20 cellular contexts compared by ENCODE assay signal in genomic region chr20:40865095-40865494, GRCh38.
A peak's percentile ranks its signal among the peaks of the same experiment; 100 is the strongest.
DNase-seq lines count a peak whose midpoint lies in the region; ATAC-seq and TF ChIP-seq lines count a peak whose summit lies in the region.
"Had no signal": no experiment of that assay in that cellular context is flagged by ENCODE, and none has a peak within 500 bp of the region (broad histone marks: within the 10 kb centered on the region; RNA-seq: fewer than 3 reads in every experiment).

No MANE protein-coding gene starts in this region.

- no peak overlapping the region for H3K27ac ChIP-seq in neuronal stem cell (replicated peaks; ENCODE audit: low read length)
- H3K27ac ChIP-seq in smooth muscle cell (ENCODE audit: low read depth) = no peak overlapping the region
- H3K27ac ChIP-seq: PC-9, SJSA1 had no signal

- peak; percentile 69 for DNase-seq in EH (ENCODE audit: low read depth)
- peak; percentile 66 for DNase-seq in RPMI7951 (ENCODE audit: low read depth)
- DNase-seq in left cardiac atrium = peak; percentile 48
- no peak for DNase-seq in neuronal stem cell (ENCODE audit: low spot score)
- no peak for DNase-seq in smooth muscle cell (lab: John Stamatoyannopoulos, UW; ENCODE audit: unreplicated experiment)
- DNase-seq in activated naive CD4-positive, alpha-beta T cell treated with anti-CD3 and anti-CD28 coated beads, Interleukin-2, amount 50 U/mL, for 72 hours (ENCODE audit: low spot score in 2 of 2) = no peak
- DNase-seq: BE2C, DMS53, EL, GF-D8, Karpas-422, NCI-H1417, NCI-H187, NCI-H2107, NCI-H446 treated with DMSO at 0.1 percent for 48 hours, NCI-H69, PC-9 had no signal

- intact Hi-C loops in left cardiac atrium (cut with DNase I) = no loop called here

- no peak overlapping the region for H3K4me3 ChIP-seq in neuronal stem cell (ENCODE audit: low read length in 2 of 2)
- no peak overlapping the region for H3K4me3 ChIP-seq in smooth muscle cell
- H3K4me3 ChIP-seq: PC-9, SJSA1 had no signal

- H3K27ac Mint-ChIP-seq in activated naive CD4-positive, alpha-beta T cell treated with anti-CD3 and anti-CD28 coated beads, Interleukin-2, amount 50 U/mL, for 72 hours = no peak overlapping the region

- no peak overlapping the region for H2BK5ac ChIP-seq in neuronal stem cell (ENCODE audit: low read length)

- no peak overlapping the region for H4K91ac ChIP-seq in neuronal stem cell (ENCODE audit: low read depth, low read length, poor library complexity)

- H4K8ac ChIP-seq in neuronal stem cell (ENCODE audit: low read depth, low read length) = no peak overlapping the region

- H3F3A ChIP-seq in smooth muscle cell (ENCODE audit: low read depth) = no peaks in the 10 kb centered on the region

- no peak overlapping the region for H3K14ac ChIP-seq in neuronal stem cell (ENCODE audit: low read length)

- ATAC-seq in left cardiac atrium (peak in 1 of 2 donors; percentile 45), HG03039 (IDR thresholded peaks at IDR 0.05; ENCODE audit: unreplicated experiment) (no peak), HG02588 (IDR thresholded peaks at IDR 0.05; ENCODE audit: unreplicated experiment) (no peak)
- ATAC-seq in activated naive CD4-positive, alpha-beta T cell treated with anti-CD3 and anti-CD28 coated beads, Interleukin-2, amount 50 U/mL, for 72 hours = no peak

- no peak overlapping the region for H2BK12ac ChIP-seq in neuronal stem cell (ENCODE audit: low read length)

- H3K79me2 ChIP-seq in smooth muscle cell (ENCODE audit: low read depth) = no peaks in the 10 kb centered on the region

- no peaks in the 10 kb centered on the region for H3K9me3 ChIP-seq in neuronal stem cell (replicated peaks in 1 of 2; ENCODE audit: control insufficient read depth in 2 of 2, insufficient read depth in 1 of 2, low read depth in 1 of 2, low read length in 2 of 2)
- no peaks in the 10 kb centered on the region for H3K9me3 ChIP-seq in smooth muscle cell (replicated peaks; ENCODE audit: low read depth)
- H3K9me3 ChIP-seq: BE2C, SJSA1 had no signal

- TF ChIP-seq CTCF in smooth muscle cell (IDR thresholded peaks at IDR 0.05; ENCODE audit: borderline replicate concordance, insufficient read depth, poor library complexity, severe bottlenecking) = no peak

- H3K36me3 ChIP-seq in neuronal stem cell (replicated peaks in 1 of 2; ENCODE audit: control insufficient read depth in 2 of 2, insufficient read depth in 2 of 2, low read length in 2 of 2) = no peaks in the 10 kb centered on the region
- no peaks in the 10 kb centered on the region for H3K36me3 ChIP-seq in smooth muscle cell (ENCODE audit: low read depth)
- H3K36me3 ChIP-seq: BE2C, SJSA1 had no signal

- H3K18ac ChIP-seq in neuronal stem cell (ENCODE audit: low read length) = peak overlapping the region; percentile 65

- peaks cover 0 to 2% of the 10 kb centered on the region in 2 donors for H3K4me1 ChIP-seq in neuronal stem cell (ENCODE audit: control insufficient read depth in 2 of 2, insufficient read depth in 1 of 2, low read depth in 1 of 2, low read length in 2 of 2)
- H3K4me1 ChIP-seq in smooth muscle cell (ENCODE audit: low read depth) = no peaks in the 10 kb centered on the region
- H3K4me1 ChIP-seq: BE2C had no signal

- no peak overlapping the region for H2AK5ac ChIP-seq in neuronal stem cell (ENCODE audit: low read depth, low read length)

- no peak overlapping the region for H2BK120ac ChIP-seq in neuronal stem cell (ENCODE audit: low read depth, low read length)

- H2AFZ ChIP-seq in neuronal stem cell (ENCODE audit: low read length) (no peak overlapping the region), smooth muscle cell (ENCODE audit: low read depth) (no peak overlapping the region)
- H2AFZ ChIP-seq: PC-9 had no signal

- no peaks in the 10 kb centered on the region for H4K20me1 ChIP-seq in smooth muscle cell (ENCODE audit: low read depth)

- no peak overlapping the region for H3K4ac ChIP-seq in neuronal stem cell (ENCODE audit: low read length)

- H3K9ac ChIP-seq in neuronal stem cell (ENCODE audit: low read depth, low read length, poor library complexity) (no peak overlapping the region), smooth muscle cell (ENCODE audit: low read depth) (no peak overlapping the region)

- no peak overlapping the region for H2BK15ac ChIP-seq in neuronal stem cell (ENCODE audit: low read length)

- H3K9me3 Mint-ChIP-seq in activated naive CD4-positive, alpha-beta T cell treated with anti-CD3 and anti-CD28 coated beads, Interleukin-2, amount 50 U/mL, for 72 hours = no peaks in the 10 kb centered on the region

- H3K4me2 ChIP-seq in neuronal stem cell (ENCODE audit: insufficient read depth, low read length, poor library complexity, severe bottlenecking) = no peak overlapping the region
- no peak overlapping the region for H3K4me2 ChIP-seq in smooth muscle cell
- H3K4me2 ChIP-seq: PC-9 had no signal

- H3K27me3 ChIP-seq in neuronal stem cell (ENCODE audit: control insufficient read depth in 3 of 3, insufficient read depth in 3 of 3, low read depth in 1 of 3, low read length in 3 of 3) (no peaks in the 10 kb centered on the region), smooth muscle cell (ENCODE audit: low read depth) (no peaks in the 10 kb centered on the region)
- H3K27me3 ChIP-seq: BE2C, SJSA1 had no signal

- no peaks in the 10 kb centered on the region for H3K36me3 Mint-ChIP-seq in activated naive CD4-positive, alpha-beta T cell treated with anti-CD3 and anti-CD28 coated beads, Interleukin-2, amount 50 U/mL, for 72 hours

- no peak overlapping the region for H3K23ac ChIP-seq in neuronal stem cell (ENCODE audit: low read depth, low read length, poor library complexity)

- no peaks in the 10 kb centered on the region for H3K79me1 ChIP-seq in neuronal stem cell (ENCODE audit: low read depth, low read length)

- whole genome bisulfite sequencing in neuronal stem cell (ENCODE audit: extremely low coverage in 2 of 2, insufficient read length in 2 of 2, insufficient replicate concordance in 1 of 2), 2 donors = no CpG with 5 or more reads among the region's 3 CpGs
- 82% methylated on average over 3 of the region's 3 CpGs for WGBS in smooth muscle cell (ENCODE audit: low lambda C conversion rate)

Comparison
In these comparisons a context has a peak if more than half of its experiments do, and no peak if none do; other contexts are left out.
1. DNase-seq: peak in EH (single experiment), RPMI7951 (single experiment) and left cardiac atrium (single experiment); none in neuronal stem cell (single experiment), smooth muscle cell (single experiment) and activated naive CD4-positive, alpha-beta T cell treated with anti-CD3 and anti-CD28 coated beads, Interleukin-2, amount 50 U/mL, for 72 hours (0 of 2).